Comparison of ENCODE assay signal across 21 cellular contexts in genomic region chr1:226529891-226530290, GRCh38. TPM values are rescaled to one million over a fixed set of nuclear protein-coding genes. Genes with fewer than 3 reads are reported as not detected.
DNase-seq lines count a peak whose midpoint lies in the region; ATAC-seq and TF ChIP-seq lines count a peak whose summit lies in the region.
"Had no signal": no experiment of that assay in that cellular context is flagged by ENCODE, and none has a peak within 500 bp of the region (broad histone marks: within the 10 kb centered on the region; RNA-seq: fewer than 3 reads in every experiment).

No MANE protein-coding gene starts in this region.

- ATAC-seq in psoas muscle (peak; percentile 92 to 98 (median 94)), GM19463 (IDR thresholded peaks at IDR 0.05; ENCODE audit: unreplicated experiment) (no peak)
- ATAC-seq: A549 had no signal

- no peak for TF ChIP-seq CTCF in psoas muscle (IDR thresholded peaks at IDR 0.05)

- DNase-seq in activated effector memory CD4-positive, alpha-beta T cell treated with anti-CD3 and anti-CD28 coated beads, Interleukin-2, amount 50 U/mL, for 16 hours: peak; percentile 33
- DNase-seq in activated effector memory CD4-positive, alpha-beta T cell treated with Interleukin-2 at 50 U/mL for 16 hours: no peak
- DNase-seq in myocyte (ENCODE audit: low read depth) (peak; percentile 51), psoas muscle (peak; percentile 26 to 75), HK-2 (ENCODE audit: unreplicated experiment) (no peak), globus pallidus (ENCODE audit: low spot score) (no peak)
- DNase-seq: AML-193; CD8-positive, alpha-beta memory T cell; COR-L47; DMS 273 treated with DMSO at 0.1 percent for 48 hours; DMS53; DND-41; EL; GM23248; HCEC 1CT; IMR-90 had no signal

- no peaks in the 10 kb centered on the region for H3K27me3 ChIP-seq in psoas muscle (ENCODE audit: insufficient read depth in 3 of 3, low read length in 2 of 3)
- H3K27me3 ChIP-seq: BLaER1 had no signal

- H3K36me3 ChIP-seq in psoas muscle (ENCODE audit: insufficient read depth in 1 of 2, low read depth in 1 of 2): no peaks in the 10 kb centered on the region
- H3K36me3 ChIP-seq: BLaER1 had no signal

- peaks cover 17% of the 10 kb centered on the region for H3K4me1 ChIP-seq in psoas muscle
- H3K4me1 ChIP-seq: A549 had no signal

- WGBS in psoas muscle, 3 donors: 28 to 58% (median 36%) methylated on average over 7 of the region's 7 CpGs

- intact Hi-C loops in psoas muscle (cut with DNase I): no loop called here

- no peak overlapping the region for H3K4me3 ChIP-seq in psoas muscle
- H3K4me3 ChIP-seq: A549, BLaER1, GM23248 had no signal

- no peaks in the 10 kb centered on the region for H3K9me3 ChIP-seq in psoas muscle
- H3K9me3 ChIP-seq: A549, BLaER1 had no signal

- peak overlapping the region; percentile 64 for H3K27ac ChIP-seq in psoas muscle
- H3K27ac ChIP-seq: 22Rv1, A549, BLaER1, GM23248 had no signal

RNA-seq across cellular contexts. Expression of gene STUM, which starts 18.7 kb away (rescaled TPM):
- total RNA-seq in myocyte (0.16 and 0.52 TPM in 2 replicates), psoas muscle (1 to 10 TPM in 3 of 4 donors, under 1 TPM in 1; 0.34 to 1.5 (median 1.2) TPM)
- 0.67 TPM for polyA plus RNA-seq in myocyte (2012)
- polyA plus RNA-seq in psoas muscle: under 1 TPM; 0.69 to 0.96 (median 0.86) TPM
- total RNA-seq: CD8-positive, alpha-beta memory T cell; G401; IMR-90 had no signal
- polyA plus RNA-seq: A549, GM23248, IMR-90 had no signal

Comparison
In these comparisons a context has a peak if more than half of its experiments do, and no peak if none do; other contexts are left out.
1. DNase-seq: peak in activated effector memory CD4-positive, alpha-beta T cell treated with anti-CD3 and anti-CD28 coated beads, Interleukin-2, amount 50 U/mL, for 16 hours (single experiment), myocyte (single experiment) and psoas muscle (2 of 2); none in activated effector memory CD4-positive, alpha-beta T cell treated with Interleukin-2 at 50 U/mL for 16 hours (single experiment), HK-2 (single experiment) and globus pallidus (single experiment).